14 cellular contexts compared by ENCODE assay signal in the genomic region with DNA sequence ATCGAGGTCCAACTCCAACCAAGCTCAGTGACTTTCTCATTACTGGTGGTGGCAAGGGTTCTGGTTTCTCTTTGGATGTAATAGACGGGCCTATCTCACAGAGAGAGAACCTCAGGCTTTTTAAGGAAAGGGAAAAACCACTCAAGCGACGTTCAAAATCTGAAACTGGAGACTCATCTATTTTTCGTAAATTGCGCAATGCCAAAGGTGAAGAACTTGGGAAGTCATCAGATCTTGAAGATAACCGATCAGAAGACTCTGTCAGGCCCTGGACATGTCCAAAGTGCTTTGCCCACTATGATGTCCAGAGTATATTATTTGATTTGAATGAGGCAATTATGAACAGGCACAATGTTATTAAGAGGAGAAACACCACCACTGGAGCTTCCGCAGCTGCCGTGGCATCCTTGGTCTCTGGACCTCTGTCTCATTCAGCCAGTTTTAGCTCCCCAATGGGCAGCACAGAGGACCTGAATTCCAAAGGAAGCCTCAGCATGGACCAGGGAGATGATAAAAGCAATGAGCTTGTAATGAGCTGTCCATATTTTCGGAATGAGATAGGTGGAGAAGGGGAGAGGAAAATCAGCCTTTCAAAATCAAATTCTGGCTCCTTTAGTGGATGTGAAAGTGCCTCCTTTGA.
"Had no signal": no experiment of that assay in that cellular context is flagged by ENCODE, and none has a peak within 500 bp of the region (broad histone marks: within the 10 kb centered on the region; RNA-seq: fewer than 3 reads in every experiment).

No MANE protein-coding gene starts in this region.

- H3K36me3 ChIP-seq: gastrocnemius medialis, heart right ventricle, left ventricle myocardium inferior, sigmoid colon, tibial artery, vagina had no signal

- DNase-seq: activated B cell treated with CpG ODN at 0.5 μM for 24 hours; activated CD4-positive, alpha-beta T cell treated with anti-CD3 and anti-CD28 coated beads, Interleukin-2, amount 10 ng/mL, durations not matched to agents 24 days and 14 days; activated effector memory CD4-positive, alpha-beta T cell treated with Interleukin-2 at 50 U/mL for 16 hours; amygdala; effector CD8-positive, alpha-beta T cell; gastrocnemius medialis; heart right ventricle; islet precursor cell; left ventricle myocardium inferior; sigmoid colon; stimulated activated CD4-positive, alpha-beta T cell treated with anti-CD3 and anti-CD28 coated beads, Interleukin-15, amount 100 ng/mL, for 24 hours; tibial artery had no signal

- H3K27me3 ChIP-seq: gastrocnemius medialis, heart right ventricle, sigmoid colon, tibial artery, vagina had no signal

- H3K9me3 ChIP-seq: gastrocnemius medialis, heart right ventricle, left ventricle myocardium inferior, sigmoid colon, tibial artery, vagina had no signal

- FAIRE-seq: bronchial epithelial cell had no signal

- H3K27ac ChIP-seq: gastrocnemius medialis, heart right ventricle, left ventricle myocardium inferior, sigmoid colon, vagina had no signal

- ATAC-seq: gastrocnemius medialis, heart right ventricle had no signal

- H3K4me3 ChIP-seq: gastrocnemius medialis, heart right ventricle, left ventricle myocardium inferior, sigmoid colon, tibial artery, vagina had no signal
